Comparison of ENCODE assay signal across 15 cellular contexts in genomic region chrX:147602297-147602696, GRCh38.
A peak's percentile ranks its signal among the peaks of the same experiment; 100 is the strongest.
DNase-seq lines count a peak whose midpoint lies in the region; ATAC-seq and TF ChIP-seq lines count a peak whose summit lies in the region.
"Had no signal": no experiment of that assay in that cellular context is flagged by ENCODE, and none has a peak within 500 bp of the region (broad histone marks: within the 10 kb centered on the region; RNA-seq: fewer than 3 reads in every experiment).

No MANE protein-coding gene starts in this region.

- no peak overlapping the region for H3K4me3 ChIP-seq in Jurkat, Clone E6-1 (ENCODE audit: low read length)
- H3K4me3 ChIP-seq in PC-3 (ENCODE audit: low read length): no peak overlapping the region
- H3K4me3 ChIP-seq: gastrocnemius medialis had no signal

- H4K20me1 ChIP-seq in PC-3 (ENCODE audit: low read length): no peaks in the 10 kb centered on the region

- H3K36me3 ChIP-seq in PC-3 (ENCODE audit: low read depth, low read length): no peaks in the 10 kb centered on the region
- H3K36me3 ChIP-seq: gastrocnemius medialis had no signal

- DNase-seq in DMS53 (lab: John Stamatoyannopoulos, UW): peak; percentile 18
- no peak for DNase-seq in DMS53 treated with DMSO at 0.1 percent for 48 hours (lab: John Stamatoyannopoulos, UW; ENCODE audit: unreplicated experiment)
- peak; percentile 18 for DNase-seq in Jurkat, Clone E6-1 (ENCODE audit: low read depth, low spot score)
- DNase-seq in PC-3: peak; percentile 8
- peak; percentile 7 for DNase-seq in left kidney (ENCODE audit: low read depth, low spot score)
- no peak for DNase-seq in NCI-H345 treated with DMSO at 0.1 percent for 48 hours (lab: John Stamatoyannopoulos, UW; ENCODE audit: unreplicated experiment)
- DNase-seq: activated CD4-positive, alpha-beta T cell treated with anti-CD3 and anti-CD28 coated beads for 36 hours; gastrocnemius medialis; immature natural killer cell; NCI-H1930; T-helper 17 cell had no signal

- POLR2A ChIA-PET in PC-3 (lab: Charles Lee; ENCODE audit: unreplicated experiment): no interaction called here

- CTCF ChIA-PET in PC-3 (lab: Charles Lee): no interaction called here

- TF ChIP-seq CTCF in PC-3 (conservative IDR thresholded peaks at IDR 0.05; ENCODE audit: low read depth, low read length): 0 out of 2 replicates have a peak, but pooled peaks have one; percentile 19

- no TSS peak for BruUV-seq in PC-3 (replicated peaks; lab: Mats Ljungman, UMichigan)

- H3F3A ChIP-seq in PC-3 (ENCODE audit: low read length, unreplicated experiment): no peaks in the 10 kb centered on the region

- no peaks in the 10 kb centered on the region for H3K4me1 Mint-ChIP-seq in stimulated activated memory B cell treated with anti-CD40 and anti-IgM and Interleukin-4, amounts not matched to agents 10 μg/mL and 1 μg/mL and 100 μg/mL, for 72 hours
- H3K4me1 Mint-ChIP-seq: activated CD4-positive, alpha-beta T cell treated with anti-CD3 and anti-CD28 coated beads for 36 hours; central memory CD8-positive, alpha-beta T cell; immature natural killer cell; T-helper 17 cell had no signal

- H3K27me3 Mint-ChIP-seq in stimulated activated memory B cell treated with anti-CD40 and anti-IgM and Interleukin-4, amounts not matched to agents 10 μg/mL and 1 μg/mL and 100 μg/mL, for 72 hours: no peaks in the 10 kb centered on the region
- H3K27me3 Mint-ChIP-seq: activated CD4-positive, alpha-beta T cell treated with anti-CD3 and anti-CD28 coated beads for 36 hours; central memory CD8-positive, alpha-beta T cell; stimulated activated naive CD8-positive, alpha-beta T cell treated with anti-CD3 and anti-CD28 coated beads, Interleukin-15, Interleukin-2, amounts not matched to agents 100 ng/mL and 50 ng/mL, for 24 hours; T-helper 17 cell had no signal

- H3K4me2 ChIP-seq in PC-3 (ENCODE audit: low read length): no peak overlapping the region

- no peak overlapping the region for H2AFZ ChIP-seq in PC-3 (ENCODE audit: low read length)

- H3K4me1 ChIP-seq in PC-3 (ENCODE audit: insufficient read depth, low read length): no peaks in the 10 kb centered on the region
- H3K4me1 ChIP-seq: gastrocnemius medialis had no signal

- H3K27ac ChIP-seq in PC-3 (ENCODE audit: low read length): no peak overlapping the region
- H3K27ac ChIP-seq: gastrocnemius medialis had no signal

- no peaks in the 10 kb centered on the region for H3K9me3 ChIP-seq in PC-3 (ENCODE audit: low read length)
- H3K9me3 ChIP-seq: gastrocnemius medialis had no signal

- no peaks in the 10 kb centered on the region for H3K79me2 ChIP-seq in PC-3 (ENCODE audit: low read length)

- H3K9me3 Mint-ChIP-seq in stimulated activated memory B cell treated with anti-CD40 and anti-IgM and Interleukin-4, amounts not matched to agents 10 μg/mL and 1 μg/mL and 100 μg/mL, for 72 hours: peaks cover 2% of the 10 kb centered on the region
- H3K9me3 Mint-ChIP-seq: central memory CD8-positive, alpha-beta T cell; immature natural killer cell; stimulated activated naive CD8-positive, alpha-beta T cell treated with anti-CD3 and anti-CD28 coated beads, Interleukin-15, Interleukin-2, amounts not matched to agents 100 ng/mL and 50 ng/mL, for 24 hours had no signal

- no peak overlapping the region for H3K4me3 Mint-ChIP-seq in stimulated activated memory B cell treated with anti-CD40 and anti-IgM and Interleukin-4, amounts not matched to agents 10 μg/mL and 1 μg/mL and 100 μg/mL, for 72 hours
- H3K4me3 Mint-ChIP-seq: activated CD4-positive, alpha-beta T cell treated with anti-CD3 and anti-CD28 coated beads for 36 hours; central memory CD8-positive, alpha-beta T cell; immature natural killer cell; stimulated activated naive CD8-positive, alpha-beta T cell treated with anti-CD3 and anti-CD28 coated beads, Interleukin-15, Interleukin-2, amounts not matched to agents 100 ng/mL and 50 ng/mL, for 24 hours; T-helper 17 cell had no signal

- no peak overlapping the region for H3K27ac Mint-ChIP-seq in stimulated activated memory B cell treated with anti-CD40 and anti-IgM and Interleukin-4, amounts not matched to agents 10 μg/mL and 1 μg/mL and 100 μg/mL, for 72 hours
- H3K27ac Mint-ChIP-seq: activated CD4-positive, alpha-beta T cell treated with anti-CD3 and anti-CD28 coated beads for 36 hours; immature natural killer cell; stimulated activated naive CD8-positive, alpha-beta T cell treated with anti-CD3 and anti-CD28 coated beads, Interleukin-15, Interleukin-2, amounts not matched to agents 100 ng/mL and 50 ng/mL, for 24 hours; T-helper 17 cell had no signal

- no peaks in the 10 kb centered on the region for H3K27me3 ChIP-seq in PC-3 (ENCODE audit: low read length)
- H3K27me3 ChIP-seq: gastrocnemius medialis had no signal

- H3K9ac ChIP-seq in PC-3 (ENCODE audit: low read length): no peak overlapping the region

- no peak for ATAC-seq in PC-3
- ATAC-seq in HG02571 (IDR thresholded peaks at IDR 0.05; ENCODE audit: unreplicated experiment): no peak
- ATAC-seq in stimulated activated memory B cell treated with anti-CD40 and anti-IgM and Interleukin-4, amounts not matched to agents 10 μg/mL and 1 μg/mL and 100 μg/mL, for 72 hours: no peak
- ATAC-seq: activated CD4-positive, alpha-beta T cell treated with anti-CD3 and anti-CD28 coated beads for 36 hours; gastrocnemius medialis; T-helper 17 cell had no signal

- no peaks in the 10 kb centered on the region for H3K9me2 ChIP-seq in PC-3 (replicated peaks; ENCODE audit: low read length)

- H3K36me3 Mint-ChIP-seq in stimulated activated memory B cell treated with anti-CD40 and anti-IgM and Interleukin-4, amounts not matched to agents 10 μg/mL and 1 μg/mL and 100 μg/mL, for 72 hours: no peaks in the 10 kb centered on the region
- H3K36me3 Mint-ChIP-seq: immature natural killer cell had no signal

- intact Hi-C loops in PC-3 (cut with micrococcal nuclease): no loop called here

Comparison
In these comparisons a context has a peak if more than half of its experiments do, and no peak if none do; other contexts are left out.
1. DNase-seq: peak in DMS53 (single experiment), Jurkat, Clone E6-1 (single experiment), PC-3 (single experiment) and left kidney (single experiment); none in DMS53 treated with DMSO at 0.1 percent for 48 hours (single experiment) and NCI-H345 treated with DMSO at 0.1 percent for 48 hours (single experiment).